ENCODE assay signal across 1 cellular context in the genomic region with DNA sequence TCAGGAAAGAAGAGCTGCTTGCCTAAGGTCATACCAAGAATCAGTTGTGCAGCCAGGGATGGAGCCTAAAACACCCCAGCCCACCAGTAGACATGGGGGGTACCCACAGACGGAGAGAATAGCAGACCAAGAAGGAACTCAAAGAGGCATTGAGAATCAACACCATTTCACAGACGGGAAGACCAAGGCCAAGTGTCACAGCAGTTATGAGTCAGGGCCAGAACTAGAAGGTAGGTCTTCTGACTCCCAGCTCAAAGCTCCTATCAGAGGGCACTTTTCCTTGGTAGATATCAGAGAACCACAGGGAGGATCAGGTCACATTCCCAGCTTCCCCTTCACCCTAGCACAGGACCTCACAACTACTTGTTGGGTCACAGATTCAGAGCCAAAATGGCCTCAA.
TF ChIP-seq lines count a peak whose summit lies in the region.

No MANE protein-coding gene starts in this region.

TF ChIP-seq in GM12891, 5 proteins besides CTCF, POLR2A, EP300 and RAD21:
- TF ChIP-seq SPI1 (IDR thresholded peaks at IDR 0.05; ENCODE audit: low read depth, low read length) (no peak), POU2F2 (IDR thresholded peaks at IDR 0.05; ENCODE audit: low read depth, low read length) (no peak), POLR2AphosphoS5 (IDR thresholded peaks at IDR 0.05; ENCODE audit: low read depth, low read length) (no peak), TAF1 (IDR thresholded peaks at IDR 0.05; ENCODE audit: low read depth, low read length) (no peak), PAX5 (IDR thresholded peaks at IDR 0.05; ENCODE audit: insufficient read depth, low read length, severe bottlenecking) (no peak)
